ENCODE assay signal across 8 cellular contexts in the genomic region with DNA sequence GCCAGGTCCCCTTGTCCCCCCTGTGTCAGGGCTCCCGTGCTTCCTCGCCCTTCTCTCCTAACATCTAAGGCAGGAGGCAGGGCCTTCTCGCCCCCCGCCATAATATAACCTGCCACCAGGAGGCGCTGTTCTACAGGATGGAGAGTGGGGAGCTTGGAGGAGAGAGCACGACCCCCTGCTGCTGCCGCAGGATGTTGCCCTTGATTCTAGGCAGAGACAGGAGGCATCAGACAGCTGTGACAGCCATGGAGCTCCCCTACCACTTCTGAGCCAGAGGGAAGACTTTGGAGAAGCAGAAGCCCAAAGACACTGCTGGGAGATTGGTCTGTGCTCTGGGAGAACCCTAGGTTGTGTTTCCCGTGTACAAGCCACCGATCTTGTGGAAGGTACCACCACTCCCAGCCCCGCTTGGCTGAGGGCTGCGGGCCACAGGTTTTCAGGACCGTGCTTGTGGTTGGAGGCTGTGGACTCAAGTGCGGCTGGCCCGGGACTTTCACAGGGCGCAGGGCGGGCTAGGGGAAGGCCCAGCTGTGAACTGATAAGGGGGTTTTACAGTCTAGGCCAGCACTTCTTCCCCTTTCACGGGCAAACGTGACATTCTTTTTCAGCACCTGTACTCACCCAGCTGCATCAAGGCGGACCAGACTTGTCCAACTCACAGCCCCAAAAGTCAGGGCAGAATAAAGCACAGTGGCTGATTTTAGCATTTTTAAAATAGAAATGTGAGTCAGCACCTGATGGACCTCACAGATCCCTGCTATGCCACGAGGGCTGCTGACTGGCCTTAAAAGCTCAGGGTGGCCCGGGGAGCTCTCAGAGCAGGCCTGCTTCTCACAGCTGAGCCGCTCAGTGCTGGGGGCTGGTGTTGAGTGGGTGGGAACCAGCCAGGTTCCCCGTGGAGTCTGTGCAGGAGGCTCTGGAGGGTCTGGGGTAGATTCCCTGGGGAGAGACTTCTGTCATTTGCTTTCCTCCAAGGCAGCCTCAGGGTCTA.
DNase-seq lines count a peak whose midpoint lies in the region; ATAC-seq and TF ChIP-seq lines count a peak whose summit lies in the region.

No MANE protein-coding gene starts in this region.

- H3K4me3 ChIP-seq in AG09309 (ENCODE audit: control insufficient read depth, low read depth, low read length) (no peak overlapping the region), coronary artery (no peak overlapping the region)

- H3K27ac ChIP-seq in coronary artery: no peak overlapping the region

- TF ChIP-seq CTCF in AG09309 (IDR thresholded peaks at IDR 0.05; ENCODE audit: control insufficient read depth, insufficient read depth, low read depth, low read length, missing control alignments): peak; percentile 70
- peak; percentile 45 for TF ChIP-seq CTCF in coronary artery (IDR thresholded peaks at IDR 0.05)

- no peak for DNase-seq in AG09309 (ENCODE audit: low read depth)
- DNase-seq in NCI-H446 (lab: John Stamatoyannopoulos, UW): peak; percentile 34 to 86
- peak; percentile 89 to 91 for DNase-seq in activated CD4-positive, alpha-beta T cell treated with anti-CD3 and anti-CD28 coated beads for 24 hours (ENCODE audit: low read depth in 2 of 2)
- DNase-seq in coronary artery (ENCODE audit: low spot score): no peak
- peak; percentile 39 for DNase-seq in medulla oblongata (ENCODE audit: extremely low spot score)
- peak; percentile 85 for DNase-seq in stimulated activated CD8-positive, alpha-beta memory T cell treated with anti-CD3 and anti-CD28 coated beads, Interleukin-15, amount 100 ng/mL, for 48 hours (ENCODE audit: low read depth in 2 of 2)

- ATAC-seq in GM18870 (IDR thresholded peaks at IDR 0.05; ENCODE audit: unreplicated experiment): peak; percentile 83
- peak; percentile 84 for ATAC-seq in HG03064 (IDR thresholded peaks at IDR 0.05; ENCODE audit: low read depth, unreplicated experiment)

Comparison
In these comparisons a context has a peak if more than half of its experiments do, and no peak if none do; other contexts are left out.
1. DNase-seq: peak in NCI-H446 (2 of 2), activated CD4-positive, alpha-beta T cell treated with anti-CD3 and anti-CD28 coated beads for 24 hours (2 of 2), medulla oblongata (single experiment) and stimulated activated CD8-positive, alpha-beta memory T cell treated with anti-CD3 and anti-CD28 coated beads, Interleukin-15, amount 100 ng/mL, for 48 hours (2 of 2); none in AG09309 (single experiment) and coronary artery (single experiment).